In genomic region chr9:112233769-112234168, GRCh38 we compare ENCODE assay signal across 17 cellular contexts. TPM values are rescaled to one million over a fixed set of nuclear protein-coding genes. Genes with fewer than 3 reads are reported as not detected.
DNase-seq lines count a peak whose midpoint lies in the region; ATAC-seq and TF ChIP-seq lines count a peak whose summit lies in the region.
"Had no signal": no experiment of that assay in that cellular context is flagged by ENCODE, and none has a peak within 500 bp of the region (broad histone marks: within the 10 kb centered on the region; RNA-seq: fewer than 3 reads in every experiment).

No MANE protein-coding gene starts in this region.

- no peaks in the 10 kb centered on the region for H4K20me1 ChIP-seq in GM23338 (replicated peaks; ENCODE audit: insufficient read depth)

- TF ChIP-seq CTCF in RWPE2 (IDR thresholded peaks at IDR 0.05; ENCODE audit: poor library complexity, severe bottlenecking) (no peak), fibroblast of mammary gland (conservative IDR thresholded peaks at IDR 0.05; ENCODE audit: control insufficient read depth, insufficient read depth, low read depth, low read length) (no peak), GM23338 (conservative IDR thresholded peaks at IDR 0.05; ENCODE audit: low read depth in 2 of 2) (no peak)

- H3K4me1 Mint-ChIP-seq in GM23338 = peaks cover 7% of the 10 kb centered on the region; the same call in 2 of the 3 replicates
- H3K4me1 Mint-ChIP-seq: neural crest cell had no signal

- H3K27ac Mint-ChIP-seq in GM23338 = no peak overlapping the region

- H3K9me3 Mint-ChIP-seq in GM23338 = no peaks in the 10 kb centered on the region
- H3K9me3 Mint-ChIP-seq: neural crest cell had no signal

- H3K27me3 Mint-ChIP-seq in GM23338 (ENCODE audit: insufficient read depth, low read depth, poor library complexity) = no peaks in the 10 kb centered on the region

- H3K4me2 ChIP-seq in GM23338 = no peak overlapping the region

- H3K4me3 ChIP-seq in RWPE2 (ENCODE audit: severe bottlenecking) (no peak overlapping the region), fibroblast of mammary gland (ENCODE audit: control insufficient read depth, low read depth, low read length) (no peak overlapping the region), skeletal muscle cell (ENCODE audit: low read depth, low read length) (no peak overlapping the region), GM23338 (no peak overlapping the region)
- H3K4me3 ChIP-seq: spleen had no signal

- H3K36me3 ChIP-seq in RWPE2 (ENCODE audit: low read depth) (peaks cover 47% of the 10 kb centered on the region), GM23338 (ENCODE audit: insufficient read depth) (no peaks in the 10 kb centered on the region)

- peaks cover 14% of the 10 kb centered on the region; the same call in 2 of the 3 replicates for H3K36me3 Mint-ChIP-seq in GM23338 (ENCODE audit: low read depth)

- H3K9me3 ChIP-seq in RWPE2 (ENCODE audit: severe bottlenecking) = no peaks in the 10 kb centered on the region
- H3K9me3 ChIP-seq: Caco-2, spleen had no signal

- H3K9me2 ChIP-seq in GM23338 (ENCODE audit: insufficient read depth) = no peaks in the 10 kb centered on the region

- H3K4me3 Mint-ChIP-seq in GM23338 = no peak overlapping the region
- H3K4me3 Mint-ChIP-seq: neural crest cell had no signal

- H2AFZ ChIP-seq in GM23338 = no peak overlapping the region

- H3K27ac ChIP-seq in RWPE2 (ENCODE audit: poor library complexity, severe bottlenecking) (peak overlapping the region; percentile 1), GM23338 (ENCODE audit: low read depth) (no peak overlapping the region)
- H3K27ac ChIP-seq: spleen had no signal

- H3K4me1 ChIP-seq in RWPE2 (ENCODE audit: insufficient read depth, poor library complexity, severe bottlenecking) (peaks cover 8% of the 10 kb centered on the region), GM23338 (ENCODE audit: insufficient read depth) (no peaks in the 10 kb centered on the region)

- peak; percentile 78 for DNase-seq in GM04504 (ENCODE audit: low read depth)
- DNase-seq in RWPE2 (ENCODE audit: low spot score) = no peak
- peak; percentile 80 for DNase-seq in fibroblast of mammary gland (ENCODE audit: low read depth)
- peak; percentile 54 for DNase-seq in skeletal muscle cell (ENCODE audit: low read depth)
- no peak for DNase-seq in GM23338 (ENCODE audit: low spot score)
- no peak for DNase-seq in LoVo (ENCODE audit: low spot score)
- DNase-seq in T-helper 9 cell = no peak
- DNase-seq: activated T-cell treated with anti-CD3 and anti-CD28 coated beads for 4 hours; effector memory CD4-positive, alpha-beta T cell; NCI-H1417 treated with DMSO at 0.1 percent for 48 hours; NCI-H446; PC-3; spleen; substantia nigra; T-helper 1 cell had no signal

- H3K79me2 ChIP-seq in GM23338 (replicated peaks; ENCODE audit: insufficient read depth) = no peaks in the 10 kb centered on the region

- H3F3A ChIP-seq in GM23338 (replicated peaks; ENCODE audit: low read depth) = no peaks in the 10 kb centered on the region

- ATAC-seq in RWPE2 (ENCODE audit: low read depth) (peak; percentile 50), GM23338 (no peak)
- ATAC-seq: PC-3 had no signal

- H3K27me3 ChIP-seq in RWPE2 (ENCODE audit: insufficient read depth, poor library complexity, severe bottlenecking) = no peaks in the 10 kb centered on the region
- H3K27me3 ChIP-seq in GM23338 (ENCODE audit: insufficient read depth) = no peaks in the 10 kb centered on the region
- H3K27me3 ChIP-seq: spleen had no signal

TF ChIP-seq in GM23338, 12 proteins besides CTCF, POLR2A, EP300 and RAD21:
- TF ChIP-seq POLR2AphosphoS5 (IDR thresholded peaks at IDR 0.05; ENCODE audit: low read depth) = no peak
- TF ChIP-seq NANOG (IDR thresholded peaks at IDR 0.05; ENCODE audit: borderline replicate concordance) = no peak

RNA-seq across cellular contexts. Expression of gene SUSD1, which starts 58.7 kb away (rescaled TPM):
- 5.1 and 6.4 TPM in 2 replicates for total RNA-seq in GM23338 (2014; rRNA removed; shearing (Covaris generic))
- 1.2 and 1.4 TPM in 2 replicates for polyA plus RNA-seq in GM23338 (2016; fragmentation: Nextera tagmentation; extraction: Ambion mirVana)

Comparison
In these comparisons a context has a peak if more than half of its experiments do, and no peak if none do; other contexts are left out.
1. DNase-seq: peak in GM04504 (single experiment), fibroblast of mammary gland (single experiment) and skeletal muscle cell (single experiment); none in RWPE2 (single experiment), GM23338 (single experiment), LoVo (single experiment) and T-helper 9 cell (single experiment).